In genomic region chr14:31510222-31510621, GRCh38 we compare ENCODE assay signal across 2 cellular contexts.
TF ChIP-seq lines count a peak whose summit lies in the region.

No MANE protein-coding gene starts in this region.

TF ChIP-seq in A549, 52 proteins besides CTCF, POLR2A, EP300 and RAD21:
- TF ChIP-seq SMC3 (IDR thresholded peaks at IDR 0.05) (peak; percentile 82), KDM1A (IDR thresholded peaks at IDR 0.05; ENCODE audit: low read depth) (no peak), HOXB5 (CRISPR knock-in tag; IDR thresholded peaks at IDR 0.05) (no peak)
TF ChIP-seq in A549: peak in this region for 1.

TF ChIP-seq in endothelial cell of umbilical vein, 7 proteins besides CTCF, POLR2A, EP300 and RAD21:
- TF ChIP-seq POLR2AphosphoS5 (IDR thresholded peaks at IDR 0.05; ENCODE audit: insufficient read depth, low read depth, low read length) (no peak), FOS (IDR thresholded peaks at IDR 0.05; ENCODE audit: borderline replicate concordance, insufficient read depth, low read length) (no peak)
